ENCODE assay signal across 16 cellular contexts in genomic region chrX:17373337-17373736, GRCh38. TPM values are rescaled to one million over a fixed set of nuclear protein-coding genes. Genes with fewer than 3 reads are reported as not detected.
DNase-seq lines count a peak whose midpoint lies in the region; ATAC-seq and TF ChIP-seq lines count a peak whose summit lies in the region.
"Had no signal": no experiment of that assay in that cellular context is flagged by ENCODE, and none has a peak within 500 bp of the region (broad histone marks: within the 10 kb centered on the region; RNA-seq: fewer than 3 reads in every experiment).

No MANE protein-coding gene starts in this region.

- no peak for TF ChIP-seq POLR2A in suprapubic skin (IDR thresholded peaks at IDR 0.05)

- H3K36me3 Mint-ChIP-seq in GM23338 (ENCODE audit: low read depth) (no peaks in the 10 kb centered on the region), neural crest cell (ENCODE audit: low read depth) (no peaks in the 10 kb centered on the region)
- no peaks in the 10 kb centered on the region for H3K36me3 Mint-ChIP-seq in activated CD8-positive, alpha-beta memory T cell treated with anti-CD3 and anti-CD28 coated beads, Interleukin-2, amount 10 ng/mL, durations not matched to agents 7 days and 5 days
- H3K36me3 Mint-ChIP-seq: CD14-positive monocyte; CD8-positive, alpha-beta T cell had no signal

- H3K4me3 Mint-ChIP-seq in GM23338 (no peak overlapping the region), neural crest cell (peak overlapping the region; percentile 95)
- H3K4me3 Mint-ChIP-seq in activated CD8-positive, alpha-beta memory T cell treated with anti-CD3 and anti-CD28 coated beads, Interleukin-2, amount 10 ng/mL, durations not matched to agents 7 days and 5 days = no peak overlapping the region
- H3K4me3 Mint-ChIP-seq: CD8-positive, alpha-beta T cell had no signal

- H2AFZ ChIP-seq in GM23338 = no peak overlapping the region

- ATAC-seq in GM23338 (no peak), foreskin keratinocyte (no peak)
- no peak for ATAC-seq in activated CD8-positive, alpha-beta memory T cell treated with anti-CD3 and anti-CD28 coated beads, Interleukin-2, amount 10 ng/mL, durations not matched to agents 7 days and 5 days
- ATAC-seq: A549; CD8-positive, alpha-beta T cell had no signal

- H4K20me1 ChIP-seq in GM23338 (replicated peaks; ENCODE audit: insufficient read depth) = peaks cover 4% of the 10 kb centered on the region; the same call in 1 of the 2 replicates

- H3K27ac ChIP-seq in GM23338 (ENCODE audit: low read depth) (no peak overlapping the region), foreskin keratinocyte (peak overlapping the region; percentile 32), suprapubic skin (no peak overlapping the region)

- no peaks in the 10 kb centered on the region for H3K9me2 ChIP-seq in GM23338 (ENCODE audit: insufficient read depth)

- H3K27me3 Mint-ChIP-seq in GM23338 (ENCODE audit: insufficient read depth, low read depth, poor library complexity) = peaks cover 29% of the 10 kb centered on the region
- H3K27me3 Mint-ChIP-seq in neural crest cell (ENCODE audit: low read depth) = peaks cover 71% of the 10 kb centered on the region
- peaks cover 41% of the 10 kb centered on the region for H3K27me3 Mint-ChIP-seq in activated CD8-positive, alpha-beta memory T cell treated with anti-CD3 and anti-CD28 coated beads, Interleukin-2, amount 10 ng/mL, durations not matched to agents 7 days and 5 days

- H3K36me3 ChIP-seq in GM23338 (ENCODE audit: insufficient read depth) (no peaks in the 10 kb centered on the region), suprapubic skin (no peaks in the 10 kb centered on the region)

- H3K9me3 Mint-ChIP-seq in GM23338 (no peaks in the 10 kb centered on the region), neural crest cell (no peaks in the 10 kb centered on the region)
- H3K9me3 Mint-ChIP-seq in activated CD8-positive, alpha-beta memory T cell treated with anti-CD3 and anti-CD28 coated beads, Interleukin-2, amount 10 ng/mL, durations not matched to agents 7 days and 5 days (ENCODE audit: low read depth) = no peaks in the 10 kb centered on the region
- H3K9me3 Mint-ChIP-seq: CD8-positive, alpha-beta T cell; HFFc6 had no signal

- in situ Hi-C loops in G401 (cut with HindIII; ENCODE audit: low sequenced_read_pairs) = no loop called here

- H3K4me1 ChIP-seq in GM23338 (ENCODE audit: insufficient read depth) = peaks cover 12% of the 10 kb centered on the region; the same call in 1 of the 2 replicates
- peaks cover 25% of the 10 kb centered on the region for H3K4me1 ChIP-seq in foreskin keratinocyte
- peaks cover 18% of the 10 kb centered on the region for H3K4me1 ChIP-seq in suprapubic skin

- TF ChIP-seq CTCF in GM23338 (conservative IDR thresholded peaks at IDR 0.05; ENCODE audit: low read depth in 2 of 2) = no peak
- TF ChIP-seq CTCF in foreskin keratinocyte (conservative IDR thresholded peaks at IDR 0.05) = no peak
- no peak for TF ChIP-seq CTCF in neural crest cell (conservative IDR thresholded peaks at IDR 0.05)
- TF ChIP-seq CTCF in suprapubic skin (IDR thresholded peaks at IDR 0.05) = no peak

- H3K4me3 ChIP-seq in GM23338 (no peak overlapping the region), suprapubic skin (no peak overlapping the region)
- H3K4me3 ChIP-seq: A549 had no signal

- H3K27me3 ChIP-seq in GM23338 (ENCODE audit: insufficient read depth) (peaks cover 23% of the 10 kb centered on the region), foreskin keratinocyte (no peaks in the 10 kb centered on the region), suprapubic skin (no peaks in the 10 kb centered on the region)

- no peak for TF ChIP-seq EP300 in suprapubic skin (IDR thresholded peaks at IDR 0.05)

- DNase-seq in G401 (ENCODE audit: low spot score) (peak; percentile 9), GM23338 (ENCODE audit: low spot score) (no peak), foreskin keratinocyte (no peak), neural crest cell (ENCODE audit: low read depth, low spot score) (no peak), suprapubic skin (ENCODE audit: low spot score in 2 of 2) (no peak)
- no peak for DNase-seq in activated CD8-positive, alpha-beta memory T cell treated with anti-CD3 and anti-CD28 coated beads, Interleukin-2, amount 10 ng/mL, durations not matched to agents 7 days and 5 days
- DNase-seq: CD8-positive, alpha-beta T cell; COR-L47; DMS153; DMS79 treated with DMSO at 0.1 percent for 48 hours; EL; GDM1; HCEC 1CT; HFFc6 had no signal

- H3K4me1 Mint-ChIP-seq in GM23338 (peaks cover 18% of the 10 kb centered on the region), neural crest cell (peaks cover 22% of the 10 kb centered on the region)
- H3K4me1 Mint-ChIP-seq in activated CD8-positive, alpha-beta memory T cell treated with anti-CD3 and anti-CD28 coated beads, Interleukin-2, amount 10 ng/mL, durations not matched to agents 7 days and 5 days = peaks cover 2% of the 10 kb centered on the region

- H3K9me3 ChIP-seq in suprapubic skin = no peaks in the 10 kb centered on the region
- H3K9me3 ChIP-seq: A549 had no signal

- peak overlapping the region; percentile 73; the same call in 1 of the 2 replicates for H3K4me2 ChIP-seq in GM23338

- no peak overlapping the region for H3K27ac Mint-ChIP-seq in GM23338
- no peak overlapping the region for H3K27ac Mint-ChIP-seq in neural crest cell (ENCODE audit: unreplicated experiment)
- no peak overlapping the region for H3K27ac Mint-ChIP-seq in activated CD8-positive, alpha-beta memory T cell treated with anti-CD3 and anti-CD28 coated beads, Interleukin-2, amount 10 ng/mL, durations not matched to agents 7 days and 5 days
- H3K27ac Mint-ChIP-seq: CD14-positive monocyte; CD8-positive, alpha-beta T cell; HFFc6 had no signal

- H3F3A ChIP-seq in GM23338 (replicated peaks; ENCODE audit: low read depth) = no peaks in the 10 kb centered on the region

- H3K79me2 ChIP-seq in GM23338 (replicated peaks; ENCODE audit: insufficient read depth) = no peaks in the 10 kb centered on the region

- 46% methylated on average over 3 of the region's 3 CpGs for WGBS in suprapubic skin

- CTCF ChIA-PET in activated CD8-positive, alpha-beta memory T cell treated with anti-CD3 and anti-CD28 coated beads, Interleukin-2, amount 10 ng/mL, durations not matched to agents 7 days and 5 days (lab: Charles Lee) = no interaction called here

TF ChIP-seq in GM23338, 12 proteins besides CTCF, POLR2A, EP300 and RAD21 (continues in another document):
- TF ChIP-seq ZNF331 (CRISPR knock-in tag; IDR thresholded peaks at IDR 0.05; ENCODE audit: low read depth) (no peak), NANOG (IDR thresholded peaks at IDR 0.05; ENCODE audit: borderline replicate concordance) (no peak)

RNA-seq across cellular contexts. Expression of gene NHS, which starts 1.7 kb away (rescaled TPM):
- total RNA-seq in G401 (2014; rRNA removed; shearing (Covaris generic)) = not detected in 2 replicates
- 5.6 and 8.2 TPM in 2 replicates for total RNA-seq in GM23338 (2014; rRNA removed; shearing (Covaris generic))
- 1.8 and 2.1 TPM in 2 replicates for polyA plus RNA-seq in GM23338 (2016; fragmentation: Nextera tagmentation; extraction: Ambion mirVana)
- 10.1 and 11.9 TPM in 2 replicates for total RNA-seq in foreskin keratinocyte
- polyA plus RNA-seq in foreskin keratinocyte = 1.4 and 1.6 TPM in 2 replicates
- 10.7 TPM in 2 replicates for total RNA-seq in neural crest cell
- total RNA-seq in activated CD8-positive, alpha-beta memory T cell treated with anti-CD3 and anti-CD28 coated beads, Interleukin-2, amount 10 ng/mL, durations not matched to agents 7 days and 5 days = 10 to 100 TPM in 1 of 2 experiments, 1 to 10 TPM in 1; 1.4 to 10.1 TPM
- 1 to 10 TPM; 4.6 to 9.9 (median 7.2) TPM for total RNA-seq in suprapubic skin
